9 cellular contexts compared by ENCODE assay signal in genomic region chr2:46097714-46098480, GRCh38.
DNase-seq lines count a peak whose midpoint lies in the region; ATAC-seq and TF ChIP-seq lines count a peak whose summit lies in the region.
"Had no signal": no experiment of that assay in that cellular context is flagged by ENCODE, and none has a peak within 500 bp of the region (broad histone marks: within the 10 kb centered on the region; RNA-seq: fewer than 3 reads in every experiment).

No MANE protein-coding gene starts in this region.

- H3K4me3 ChIP-seq in Panc1 (ENCODE audit: low read depth in 2 of 2, low read length in 2 of 2) = no peak overlapping the region
- no peak overlapping the region for H3K4me3 ChIP-seq in esophagus muscularis mucosa
- H3K4me3 ChIP-seq in CD8-positive, alpha-beta memory T cell (ENCODE audit: low read length) = no peak overlapping the region

- no peak overlapping the region for H3K27ac Mint-ChIP-seq in CD8-positive, alpha-beta memory T cell
- H3K27ac Mint-ChIP-seq: activated B cell treated with CpG ODN at 0.5 μM for 24 hours had no signal

- intact Hi-C loops in Panc1 (cut with micrococcal nuclease; ENCODE audit: unreplicated experiment) = no loop called here
- intact Hi-C loops in esophagus muscularis mucosa (cut with DNase I) = loop anchor here (5.0 kb wide), 1 partner anchor 64 kb away; no protein-coding TSS in a partner anchor

- 19% methylated on average over 4 of the region's 4 CpGs for WGBS in esophagus muscularis mucosa

- H3K36me3 ChIP-seq in Panc1 (ENCODE audit: control insufficient read depth, insufficient read depth, low read length) = no peaks in the 10 kb centered on the region
- H3K36me3 ChIP-seq in esophagus muscularis mucosa = no peaks in the 10 kb centered on the region
- H3K36me3 ChIP-seq in CD8-positive, alpha-beta memory T cell (ENCODE audit: insufficient read depth, low read length) = no peaks in the 10 kb centered on the region

- peak; percentile 93 for ATAC-seq in Panc1
- peak; percentile 91 for ATAC-seq in omental fat pad (ENCODE audit: low FRiP score)
- ATAC-seq in GM19463 (IDR thresholded peaks at IDR 0.05; ENCODE audit: unreplicated experiment) = no peak
- no peak for ATAC-seq in HG03469 (IDR thresholded peaks at IDR 0.05; ENCODE audit: unreplicated experiment)

- no peaks in the 10 kb centered on the region for H3K27me3 Mint-ChIP-seq in CD8-positive, alpha-beta memory T cell
- H3K27me3 Mint-ChIP-seq: activated B cell treated with CpG ODN at 0.5 μM for 24 hours had no signal

- no peaks in the 10 kb centered on the region for H3K9me3 Mint-ChIP-seq in CD8-positive, alpha-beta memory T cell

- H3K4me1 Mint-ChIP-seq in CD8-positive, alpha-beta memory T cell = peaks cover 0 to 2% (median 0%) of the 10 kb centered on the region in 3 donors
- H3K4me1 Mint-ChIP-seq: activated B cell treated with CpG ODN at 0.5 μM for 24 hours had no signal

- no peak for TF ChIP-seq EP300 in esophagus muscularis mucosa (IDR thresholded peaks at IDR 0.05)

- DNase-seq in COLO829 (ENCODE audit: low spot score) = peak; percentile 66
- peak; percentile 79 for DNase-seq in Panc1 (ENCODE audit: low read depth, low spot score)
- no peak for DNase-seq in esophagus muscularis mucosa (ENCODE audit: extremely low spot score)
- DNase-seq in omental fat pad (ENCODE audit: low spot score) = no peak
- no peak for DNase-seq in NCI-H1694 (lab: John Stamatoyannopoulos, UW)
- DNase-seq in CD8-positive, alpha-beta memory T cell = no peak
- DNase-seq: activated B cell treated with CpG ODN at 0.5 μM for 24 hours had no signal

- no peak overlapping the region for H3K4me3 Mint-ChIP-seq in CD8-positive, alpha-beta memory T cell
- H3K4me3 Mint-ChIP-seq: activated B cell treated with CpG ODN at 0.5 μM for 24 hours had no signal

- in situ Hi-C loops in Panc1 (cut with HindIII; ENCODE audit: low pct_unique_long_range_greater_than_20kb, low sequenced_read_pairs) = no loop called here

- H3K4me1 ChIP-seq in Panc1 (ENCODE audit: control insufficient read depth, insufficient read depth, low read length) (peaks cover 11% of the 10 kb centered on the region), esophagus muscularis mucosa (peaks cover 6 to 27% (median 22%) of the 10 kb centered on the region in 4 donors)
- H3K4me1 ChIP-seq in CD8-positive, alpha-beta memory T cell (ENCODE audit: insufficient read depth, low read length) = no peaks in the 10 kb centered on the region

- H3K36me3 Mint-ChIP-seq in CD8-positive, alpha-beta memory T cell = peaks cover 3 to 14% (median 5%) of the 10 kb centered on the region in 3 donors

- H3K27me3 ChIP-seq in Panc1 (ENCODE audit: control insufficient read depth, insufficient read depth, low read length) = no peaks in the 10 kb centered on the region
- H3K27me3 ChIP-seq in esophagus muscularis mucosa = no peaks in the 10 kb centered on the region
- H3K27me3 ChIP-seq in CD8-positive, alpha-beta memory T cell (ENCODE audit: insufficient read depth, low read length, poor library complexity, severe bottlenecking) = no peaks in the 10 kb centered on the region

- POLR2A ChIA-PET in Panc1 (lab: Charles Lee) = no interaction called here
- POLR2A ChIA-PET in CD8-positive, alpha-beta memory T cell (lab: Charles Lee) = no interaction called here

- no peak for TF ChIP-seq CTCF in Panc1 (IDR thresholded peaks at IDR 0.05)
- TF ChIP-seq CTCF in esophagus muscularis mucosa (IDR thresholded peaks at IDR 0.05) = no peak
- no peak for TF ChIP-seq CTCF in omental fat pad (IDR thresholded peaks at IDR 0.05)

- BruUV-seq in Panc1 (replicated peaks; lab: Mats Ljungman, UMichigan) = no TSS peak

- CTCF ChIA-PET in Panc1 (lab: Charles Lee) = interaction anchor here (0.6 kb wide), 1 partner anchor 94 kb away, joined by 3 read pairs; no protein-coding TSS in a partner anchor
- CTCF ChIA-PET in CD8-positive, alpha-beta memory T cell (lab: Charles Lee) = no interaction called here

- H3K9me3 ChIP-seq in Panc1 (ENCODE audit: control insufficient read depth, insufficient read depth, low read depth, low read length) (peaks cover 6% of the 10 kb centered on the region; the same call in 1 of the 2 replicates), esophagus muscularis mucosa (no peaks in the 10 kb centered on the region)
- H3K9me3 ChIP-seq in CD8-positive, alpha-beta memory T cell (ENCODE audit: low read length) = no peaks in the 10 kb centered on the region

- H3K27ac ChIP-seq in Panc1 (ENCODE audit: low read length) (peak overlapping the region; percentile 36), esophagus muscularis mucosa (replicated peaks in 1 of 4) (peak overlapping the region; percentile 76 to 79 (median 77))
- no peak overlapping the region for H3K27ac ChIP-seq in CD8-positive, alpha-beta memory T cell (ENCODE audit: low read depth, low read length)

- TF ChIP-seq POLR2A in esophagus muscularis mucosa (IDR thresholded peaks at IDR 0.05; ENCODE audit: low read depth) = no peak

Comparison
In these comparisons a context has a peak if more than half of its experiments do, and no peak if none do; other contexts are left out.
1. DNase-seq: peak in COLO829 (single experiment) and Panc1 (single experiment); none in esophagus muscularis mucosa (single experiment), omental fat pad (single experiment), NCI-H1694 (single experiment) and CD8-positive, alpha-beta memory T cell (0 of 5).
2. ATAC-seq: peak in Panc1 (single experiment) and omental fat pad (single experiment); none in GM19463 (single experiment) and HG03469 (single experiment).